14 cellular contexts compared by ENCODE assay signal in the genomic region with DNA sequence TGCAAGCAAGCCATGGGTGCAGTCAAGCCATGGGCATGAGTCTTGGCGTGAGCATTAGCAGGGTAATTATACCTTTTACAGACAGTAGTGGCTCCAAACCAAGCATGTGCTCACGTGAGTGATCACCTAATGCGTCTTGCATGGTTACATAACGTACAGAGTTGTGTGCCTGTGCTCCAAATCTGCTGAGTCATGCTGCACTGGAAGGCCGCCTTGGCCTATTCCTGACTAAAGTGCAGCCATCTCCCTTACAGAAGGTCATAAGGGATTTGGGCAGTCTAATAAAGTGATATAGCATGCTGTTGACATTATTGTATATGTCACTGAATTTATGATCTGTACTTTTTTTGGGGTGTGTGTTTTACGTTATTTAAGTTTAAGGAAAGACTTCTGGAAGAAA.
DNase-seq lines count a peak whose midpoint lies in the region; ATAC-seq, FAIRE-seq and TF ChIP-seq lines count a peak whose summit lies in the region.
"Had no signal": no experiment of that assay in that cellular context is flagged by ENCODE, and none has a peak within 500 bp of the region (broad histone marks: within the 10 kb centered on the region; RNA-seq: fewer than 3 reads in every experiment).

No MANE protein-coding gene starts in this region.

- 50% methylated on average over 6 of the region's 6 CpGs for WGBS in liver
- 65% methylated on average over 6 of the region's 6 CpGs for WGBS in smooth muscle cell (ENCODE audit: low lambda C conversion rate)

- no peaks in the 10 kb centered on the region for H4K20me1 ChIP-seq in fibroblast of lung (ENCODE audit: control insufficient read depth, extremely low read depth, insufficient read depth, low read length)
- H4K20me1 ChIP-seq in smooth muscle cell (ENCODE audit: low read depth), result peaks cover 6% of the 10 kb centered on the region

- no peak overlapping the region for H3K9ac ChIP-seq in fibroblast of lung (ENCODE audit: insufficient read depth, low read length)
- no peak overlapping the region for H3K9ac ChIP-seq in liver (ENCODE audit: low read depth in 1 of 2, low read length in 2 of 2)
- H3K9ac ChIP-seq in smooth muscle cell (ENCODE audit: low read depth), result no peak overlapping the region

- no peak for TF ChIP-seq CTCF in right atrium auricular region (IDR thresholded peaks at IDR 0.05)
- no peak for TF ChIP-seq CTCF in fibroblast of lung (conservative IDR thresholded peaks at IDR 0.05 in 1 of 2, IDR thresholded peaks at IDR 0.05 in 1 of 2; ENCODE audit: low read depth in 1 of 2, low read length in 2 of 2)
- TF ChIP-seq CTCF in liver (IDR thresholded peaks at IDR 0.05; ENCODE audit: low read depth, low read length, missing input control), result no peak
- no peak for TF ChIP-seq CTCF in smooth muscle cell (IDR thresholded peaks at IDR 0.05; ENCODE audit: borderline replicate concordance, insufficient read depth, poor library complexity, severe bottlenecking)

- intact Hi-C loops in Right ventricle myocardium superior (cut with DNase I), result no loop called here

- ATAC-seq in Right ventricle myocardium superior (ENCODE audit: poor library complexity) (peak; percentile 61), HG03039 (IDR thresholded peaks at IDR 0.05; ENCODE audit: unreplicated experiment) (no peak)

- H3K4me3 ChIP-seq in right atrium auricular region (no peak overlapping the region), fibroblast of lung (replicated peaks in 1 of 4; ENCODE audit: control extremely low read depth in 1 of 4, insufficient read depth in 1 of 4, low read depth in 3 of 4, low read length in 4 of 4) (no peak overlapping the region), liver (ENCODE audit: low read depth in 1 of 3, low read length in 3 of 3) (no peak overlapping the region), smooth muscle cell (no peak overlapping the region)
- H3K4me3 ChIP-seq: uterus had no signal

- no peak for TF ChIP-seq RAD21 in liver (IDR thresholded peaks at IDR 0.05)

- H3K79me2 ChIP-seq in fibroblast of lung (ENCODE audit: control insufficient read depth, insufficient read depth, low read length), result no peaks in the 10 kb centered on the region
- peaks cover 74% of the 10 kb centered on the region for H3K79me2 ChIP-seq in smooth muscle cell (ENCODE audit: low read depth)

- H3K27me3 ChIP-seq in right atrium auricular region (no peaks in the 10 kb centered on the region), fibroblast of lung (ENCODE audit: control insufficient read depth, insufficient read depth, low read length) (no peaks in the 10 kb centered on the region), liver (ENCODE audit: control insufficient read depth in 4 of 4, insufficient read depth in 4 of 4, low read length in 3 of 4) (no peaks in the 10 kb centered on the region), smooth muscle cell (ENCODE audit: low read depth) (no peaks in the 10 kb centered on the region)
- H3K27me3 ChIP-seq: uterus had no signal

- H3K4me1 ChIP-seq in right atrium auricular region (peaks cover 0 to 26% of the 10 kb centered on the region in 2 donors), fibroblast of lung (ENCODE audit: control insufficient read depth, extremely low read depth, insufficient read depth, low read length) (peaks cover 3% of the 10 kb centered on the region), liver (ENCODE audit: control insufficient read depth in 4 of 4, insufficient read depth in 4 of 4, low read length in 3 of 4) (peaks cover 3 to 45% (median 16%) of the 10 kb centered on the region in 4 donors), smooth muscle cell (ENCODE audit: low read depth) (peaks cover 11% of the 10 kb centered on the region)

- DNase-seq in Right ventricle myocardium superior, result peak; percentile 43
- DNase-seq in right atrium auricular region (ENCODE audit: low spot score), result no peak
- peak; percentile 11 to 40 for DNase-seq in fibroblast of lung (ENCODE audit: low read depth in 2 of 2)
- no peak for DNase-seq in urothelium cell line (ENCODE audit: low spot score)
- no peak for DNase-seq in smooth muscle cell (lab: John Stamatoyannopoulos, UW; ENCODE audit: unreplicated experiment)
- no peak for DNase-seq in NCI-H2196 treated with DMSO at 0.1 percent for 48 hours (lab: John Stamatoyannopoulos, UW; ENCODE audit: unreplicated experiment)
- DNase-seq: ACHN; activated T-cell treated with anti-CD3 and anti-CD28 coated beads, Interleukin-2, amount 50 U/mL, for 48 hours; anterior cingulate cortex; COR-L47; NCI-H2081 had no signal

- H3K27ac ChIP-seq in right atrium auricular region (no peak overlapping the region), fibroblast of lung (ENCODE audit: insufficient read depth, low read length) (no peak overlapping the region), liver (ENCODE audit: low read depth in 1 of 2, low read length in 2 of 2) (peak overlapping the region; percentile 7 to 48), smooth muscle cell (ENCODE audit: low read depth) (no peak overlapping the region)
- H3K27ac ChIP-seq: uterus had no signal

- H3K36me3 ChIP-seq in right atrium auricular region (no peaks in the 10 kb centered on the region), fibroblast of lung (ENCODE audit: control insufficient read depth, insufficient read depth, low read length) (no peaks in the 10 kb centered on the region), liver (ENCODE audit: control insufficient read depth in 4 of 4, insufficient read depth in 3 of 4, low read depth in 1 of 4, low read length in 3 of 4) (no peaks in the 10 kb centered on the region), smooth muscle cell (ENCODE audit: low read depth) (no peaks in the 10 kb centered on the region)
- H3K36me3 ChIP-seq: uterus had no signal

- H3K9me3 ChIP-seq in right atrium auricular region (no peaks in the 10 kb centered on the region), fibroblast of lung (ENCODE audit: control insufficient read depth, insufficient read depth, low read depth, low read length) (no peaks in the 10 kb centered on the region), liver (ENCODE audit: control insufficient read depth in 4 of 4, low read length in 3 of 4) (no peaks in the 10 kb centered on the region), smooth muscle cell (replicated peaks; ENCODE audit: low read depth) (no peaks in the 10 kb centered on the region)
- H3K9me3 ChIP-seq: uterus had no signal

- H3K4me2 ChIP-seq in fibroblast of lung (ENCODE audit: extremely low read depth, insufficient read depth, low read length) (no peak overlapping the region), smooth muscle cell (no peak overlapping the region)

- no peaks in the 10 kb centered on the region for H3F3A ChIP-seq in smooth muscle cell (ENCODE audit: low read depth)

- H2AFZ ChIP-seq in fibroblast of lung (ENCODE audit: low read length), result no peak overlapping the region
- no peak overlapping the region for H2AFZ ChIP-seq in smooth muscle cell (ENCODE audit: low read depth)

- peak; percentile 84 for FAIRE-seq in urothelium cell line (lab: Jason Lieb, UNC)

TF ChIP-seq in liver, 16 proteins besides CTCF, POLR2A, EP300 and RAD21 (continues in another document):
- TF ChIP-seq NR2F2 (IDR thresholded peaks at IDR 0.05) (no peak), ATF3 (IDR thresholded peaks at IDR 0.05) (no peak), ZBTB33 (IDR thresholded peaks at IDR 0.05) (peak; percentile 40), JUND (IDR thresholded peaks at IDR 0.05) (no peak), FOXA1 (IDR thresholded peaks at IDR 0.05) (no peak), RXRA (IDR thresholded peaks at IDR 0.05) (peak; percentile 50 to 70), HNF4A (conservative IDR thresholded peaks at IDR 0.05) (peak; percentile 59 to 80), GABPA (IDR thresholded peaks at IDR 0.05 in 1 of 2, conservative IDR thresholded peaks at IDR 0.05 in 1 of 2) (no peak), YY1 (IDR thresholded peaks at IDR 0.05) (peak; percentile 74), HNF4G (IDR thresholded peaks at IDR 0.05) (no peak)

Comparison
In these comparisons a context has a peak if more than half of its experiments do, and no peak if none do; other contexts are left out.
1. DNase-seq: peak in Right ventricle myocardium superior (single experiment) and fibroblast of lung (2 of 2); none in right atrium auricular region (single experiment), urothelium cell line (single experiment), smooth muscle cell (single experiment) and NCI-H2196 treated with DMSO at 0.1 percent for 48 hours (single experiment).
2. H3K27ac ChIP-seq: peak in liver (2 of 2); none in right atrium auricular region (0 of 2), fibroblast of lung (single experiment) and smooth muscle cell (single experiment).